Comparison of ENCODE assay signal across 18 cellular contexts in genomic region chr10:114017266-114017665, GRCh38. TPM values are rescaled to one million over a fixed set of nuclear protein-coding genes. Genes with fewer than 3 reads are reported as not detected.
A peak's percentile ranks its signal among the peaks of the same experiment; 100 is the strongest.
DNase-seq lines count a peak whose midpoint lies in the region; ATAC-seq, FAIRE-seq and TF ChIP-seq lines count a peak whose summit lies in the region.
"Had no signal": no experiment of that assay in that cellular context is flagged by ENCODE, and none has a peak within 500 bp of the region (broad histone marks: within the 10 kb centered on the region; RNA-seq: fewer than 3 reads in every experiment).

No MANE protein-coding gene starts in this region.

- H4K20me1 ChIP-seq in BLaER1, result no peaks in the 10 kb centered on the region
- no peaks in the 10 kb centered on the region for H4K20me1 ChIP-seq in HepG2 (ENCODE audit: insufficient read depth, low read length)

- no peaks in the 10 kb centered on the region for H3K36me3 Mint-ChIP-seq in activated CD8-positive, alpha-beta T cell treated with anti-CD3 and anti-CD28 coated beads, Interleukin-2, amount 10 ng/mL, durations not matched to agents 7 days and 5 days (ENCODE audit: low read depth)
- no peaks in the 10 kb centered on the region for H3K36me3 Mint-ChIP-seq in endodermal cell (ENCODE audit: low read depth)
- no peaks in the 10 kb centered on the region for H3K36me3 Mint-ChIP-seq in activated CD4-positive, alpha-beta memory T cell treated with anti-CD3 and anti-CD28 coated beads, Interleukin-2, amount 10 ng/mL, durations not matched to agents 7 days and 5 days (ENCODE audit: low read depth)
- H3K36me3 Mint-ChIP-seq: CD4-positive, alpha-beta memory T cell had no signal

- no peak overlapping the region for H2AFZ ChIP-seq in HepG2 (ENCODE audit: low read length)
- H2AFZ ChIP-seq: GM23338 had no signal

- H3K4me1 Mint-ChIP-seq in activated CD8-positive, alpha-beta T cell treated with anti-CD3 and anti-CD28 coated beads, Interleukin-2, amount 10 ng/mL, durations not matched to agents 7 days and 5 days (ENCODE audit: low read depth), result no peaks in the 10 kb centered on the region
- H3K4me1 Mint-ChIP-seq in endodermal cell, result no peaks in the 10 kb centered on the region
- no peaks in the 10 kb centered on the region for H3K4me1 Mint-ChIP-seq in activated CD4-positive, alpha-beta memory T cell treated with anti-CD3 and anti-CD28 coated beads, Interleukin-2, amount 10 ng/mL, durations not matched to agents 7 days and 5 days
- H3K4me1 Mint-ChIP-seq: GM23338 had no signal

- no peak overlapping the region for H3K4me3 Mint-ChIP-seq in activated CD8-positive, alpha-beta T cell treated with anti-CD3 and anti-CD28 coated beads, Interleukin-2, amount 10 ng/mL, durations not matched to agents 7 days and 5 days
- no peak overlapping the region for H3K4me3 Mint-ChIP-seq in endodermal cell
- no peak overlapping the region for H3K4me3 Mint-ChIP-seq in activated CD4-positive, alpha-beta memory T cell treated with anti-CD3 and anti-CD28 coated beads, Interleukin-2, amount 10 ng/mL, durations not matched to agents 7 days and 5 days
- H3K4me3 Mint-ChIP-seq: CD4-positive, alpha-beta memory T cell; GM23338 had no signal

- 58% methylated on average over 6 of the region's 6 CpGs for WGBS in HepG2 (ENCODE audit: low lambda C conversion rate)
- WGBS in endodermal cell (ENCODE audit: insufficient coverage in 1 of 2, insufficient read length in 1 of 2), 2 experiments, result 77 to 83% methylated on average over 5 to 6 of the region's 6 CpGs

- H3K36me3 ChIP-seq in BLaER1, result no peaks in the 10 kb centered on the region
- H3K36me3 ChIP-seq in HepG2 (replicated peaks in 1 of 2; ENCODE audit: control insufficient read depth in 1 of 2, insufficient read depth in 2 of 2, low read length in 2 of 2), result no peaks in the 10 kb centered on the region
- no peaks in the 10 kb centered on the region for H3K36me3 ChIP-seq in endodermal cell (ENCODE audit: control insufficient read depth, insufficient read depth, low read length)

- DNase-seq in GM12891 (ENCODE audit: insufficient read length, low spot score), result no peak
- DNase-seq in cerebellar cortex (ENCODE audit: low spot score), result peak; percentile 90
- DNase-seq in middle frontal gyrus (ENCODE audit: extremely low spot score, low spot score), result peak; percentile 70
- DNase-seq in HepG2 (ENCODE audit: low spot score), result no peak
- DNase-seq in activated CD8-positive, alpha-beta T cell treated with anti-CD3 and anti-CD28 coated beads, Interleukin-2, amount 10 ng/mL, durations not matched to agents 7 days and 5 days, result no peak
- DNase-seq in endodermal cell, result no peak
- no peak for DNase-seq in activated CD4-positive, alpha-beta memory T cell treated with anti-CD3 and anti-CD28 coated beads, Interleukin-2, amount 10 ng/mL, durations not matched to agents 7 days and 5 days
- DNase-seq: 8988T; AML-193; CD4-positive, alpha-beta memory T cell; DND-41; GF-D8; H7 had no signal

- CTCF ChIA-PET in HepG2 (lab: Yijun Ruan, JAX; ENCODE audit: low intra/inter-chr PET ratio, low total read pairs), result no interaction called here
- CTCF ChIA-PET in activated CD8-positive, alpha-beta T cell treated with anti-CD3 and anti-CD28 coated beads, Interleukin-2, amount 10 ng/mL, durations not matched to agents 7 days and 5 days (lab: Charles Lee), result no interaction called here
- CTCF ChIA-PET in activated CD4-positive, alpha-beta memory T cell treated with anti-CD3 and anti-CD28 coated beads, Interleukin-2, amount 10 ng/mL, durations not matched to agents 7 days and 5 days (lab: Charles Lee), result no interaction called here

- H3K4me3 ChIP-seq in BLaER1 (no peak overlapping the region), HepG2 (replicated peaks in 1 of 3; ENCODE audit: insufficient read depth in 1 of 3, low read depth in 2 of 3, low read length in 3 of 3) (no peak overlapping the region), endodermal cell (ENCODE audit: low read length) (no peak overlapping the region)
- H3K4me3 ChIP-seq: GM23338 had no signal

- TF ChIP-seq POLR2A in GM12891 (IDR thresholded peaks at IDR 0.05; ENCODE audit: low read depth, low read length) (no peak), HepG2 (IDR thresholded peaks at IDR 0.05; ENCODE audit: insufficient read depth in 1 of 2, low read depth in 2 of 2, low read length in 2 of 2) (no peak)

- TF ChIP-seq RAD21 in HepG2 (CRISPR knock-in tag; IDR thresholded peaks at IDR 0.05), result no peak

- intact Hi-C loops in HepG2 (cut with micrococcal nuclease; ENCODE audit: unreplicated experiment), result no loop called here

- H3K4me1 ChIP-seq in BLaER1 (peaks cover 28% of the 10 kb centered on the region), HepG2 (ENCODE audit: insufficient read depth, low read length) (no peaks in the 10 kb centered on the region), endodermal cell (ENCODE audit: control insufficient read depth, insufficient read depth, low read length) (no peaks in the 10 kb centered on the region)

- TF ChIP-seq CTCF in HepG2 (CRISPR knock-in tag; IDR thresholded peaks at IDR 0.05) (no peak), endodermal cell (conservative IDR thresholded peaks at IDR 0.05) (no peak)

- POLR2A ChIA-PET in HepG2 (lab: Yijun Ruan, JAX), result no interaction called here
- POLR2A ChIA-PET in activated CD8-positive, alpha-beta T cell treated with anti-CD3 and anti-CD28 coated beads, Interleukin-2, amount 10 ng/mL, durations not matched to agents 7 days and 5 days (lab: Charles Lee), result no interaction called here
- POLR2A ChIA-PET in activated CD4-positive, alpha-beta memory T cell treated with anti-CD3 and anti-CD28 coated beads, Interleukin-2, amount 10 ng/mL, durations not matched to agents 7 days and 5 days (lab: Charles Lee), result interaction anchor here (1.1 to 1.5 kb wide), 2 partner anchors 9 to 79 kb away, joined by 3 to 4 read pairs; no protein-coding TSS in a partner anchor

- H3K4me2 ChIP-seq in BLaER1 (peak overlapping the region; percentile 80), HepG2 (ENCODE audit: low read depth, low read length) (no peak overlapping the region)
- H3K4me2 ChIP-seq: GM23338 had no signal

- BruUV-seq in HepG2 (replicated peaks; lab: Mats Ljungman, UMichigan), result no TSS peak

- FAIRE-seq in GM12891 (lab: Jason Lieb, UNC), result peak; percentile 33
- FAIRE-seq in HepG2 (lab: Jason Lieb, UNC), result no peak
- FAIRE-seq: GM18507 had no signal

- H3K9ac ChIP-seq in BLaER1, result peak overlapping the region; percentile 49; the same call in 1 of the 2 replicates
- no peak overlapping the region for H3K9ac ChIP-seq in HepG2 (ENCODE audit: insufficient read depth, low read depth, low read length)
- H3K9ac ChIP-seq in endodermal cell (ENCODE audit: extremely low read depth, low read length, poor library complexity, severe bottlenecking), result no peak overlapping the region

- no peak for ATAC-seq in HepG2
- no peak for ATAC-seq in activated CD8-positive, alpha-beta T cell treated with anti-CD3 and anti-CD28 coated beads, Interleukin-2, amount 10 ng/mL, durations not matched to agents 7 days and 5 days
- ATAC-seq: GM23338 had no signal

- in situ Hi-C loops in HepG2 (cut with HindIII; ENCODE audit: extremely low pct_ligation_motif_present, low pct_unique_long_range_greater_than_20kb), result no loop called here

- H3K27ac ChIP-seq in BLaER1 (peak overlapping the region; percentile 65), HepG2 (ENCODE audit: extremely low read length, insufficient read depth, low read length) (no peak overlapping the region), endodermal cell (ENCODE audit: low read depth, low read length) (no peak overlapping the region)
- H3K27ac ChIP-seq: C4-2B had no signal

- peaks cover 10% of the 10 kb centered on the region for H3K9me3 ChIP-seq in BLaER1
- no peaks in the 10 kb centered on the region for H3K9me3 ChIP-seq in HepG2 (ENCODE audit: low read length)
- peaks cover 10% of the 10 kb centered on the region for H3K9me3 ChIP-seq in endodermal cell (ENCODE audit: control insufficient read depth, low read length)

- peaks cover 43% of the 10 kb centered on the region for H3K27me3 Mint-ChIP-seq in activated CD8-positive, alpha-beta T cell treated with anti-CD3 and anti-CD28 coated beads, Interleukin-2, amount 10 ng/mL, durations not matched to agents 7 days and 5 days (ENCODE audit: low read depth)
- peaks cover 2% of the 10 kb centered on the region for H3K27me3 Mint-ChIP-seq in endodermal cell (ENCODE audit: insufficient read depth)
- peaks cover 31% of the 10 kb centered on the region for H3K27me3 Mint-ChIP-seq in activated CD4-positive, alpha-beta memory T cell treated with anti-CD3 and anti-CD28 coated beads, Interleukin-2, amount 10 ng/mL, durations not matched to agents 7 days and 5 days

- H3K27me3 ChIP-seq in BLaER1 (no peaks in the 10 kb centered on the region), HepG2 (ENCODE audit: control insufficient read depth in 1 of 2, insufficient read depth in 2 of 2, low read length in 2 of 2) (0 out of 5 replicates have a peak, but pooled peaks cover 0 to 3% of the 10 kb centered on the region in 2 experiments), endodermal cell (ENCODE audit: control insufficient read depth, insufficient read depth, low read length, poor library complexity, severe bottlenecking) (no peaks in the 10 kb centered on the region)

- no peaks in the 10 kb centered on the region for H3K79me2 ChIP-seq in HepG2 (ENCODE audit: insufficient read depth, low read length)

- H3K9me3 Mint-ChIP-seq in activated CD8-positive, alpha-beta T cell treated with anti-CD3 and anti-CD28 coated beads, Interleukin-2, amount 10 ng/mL, durations not matched to agents 7 days and 5 days (ENCODE audit: insufficient read depth), result peaks cover 8% of the 10 kb centered on the region
- peaks cover 8% of the 10 kb centered on the region for H3K9me3 Mint-ChIP-seq in endodermal cell
- peaks cover 6% of the 10 kb centered on the region for H3K9me3 Mint-ChIP-seq in activated CD4-positive, alpha-beta memory T cell treated with anti-CD3 and anti-CD28 coated beads, Interleukin-2, amount 10 ng/mL, durations not matched to agents 7 days and 5 days

- no peak for TF ChIP-seq EP300 in HepG2 (IDR thresholded peaks at IDR 0.05; ENCODE audit: low read depth in 2 of 2, low read length in 2 of 2)
- TF ChIP-seq EP300 in HepG2 (CRISPR knock-in tag; IDR thresholded peaks at IDR 0.05; ENCODE audit: borderline replicate concordance), result no peak

- H3K27ac Mint-ChIP-seq in activated CD8-positive, alpha-beta T cell treated with anti-CD3 and anti-CD28 coated beads, Interleukin-2, amount 10 ng/mL, durations not matched to agents 7 days and 5 days, result no peak overlapping the region
- no peak overlapping the region for H3K27ac Mint-ChIP-seq in endodermal cell
- H3K27ac Mint-ChIP-seq in activated CD4-positive, alpha-beta memory T cell treated with anti-CD3 and anti-CD28 coated beads, Interleukin-2, amount 10 ng/mL, durations not matched to agents 7 days and 5 days, result no peak overlapping the region
- H3K27ac Mint-ChIP-seq: CD4-positive, alpha-beta memory T cell; GM23338; IgD-negative memory B cell had no signal

RNA-seq across cellular contexts. Expression of gene ADRB1, which starts 26.4 kb away (rescaled TPM):
- polyA plus RNA-seq in GM12891 (2012; ENCODE audit: low read depth, missing spikeins), result 2.6 TPM
- total RNA-seq in HepG2 (2016; rRNA removed; fragmentation: Illumina TruSeq; extraction: Trizol) (0.07 TPM in 1 of 2 replicates, not detected in the other), endodermal cell (not detected)
- total RNA-seq in HepG2 (2016; cell fraction: cytosol; rRNA removed; fragmentation: Illumina TruSeq; extraction: Trizol; ENCODE audit: low read depth), result not detected in 2 replicates
- total RNA-seq in HepG2 (2016; cell fraction: insoluble cytoplasmic fraction; rRNA removed; fragmentation: Illumina TruSeq; extraction: Trizol), result not detected in 2 replicates
- not detected in 2 replicates for total RNA-seq in HepG2 (2016; cell fraction: membrane; rRNA removed; fragmentation: Illumina TruSeq; extraction: Trizol)
- total RNA-seq in HepG2 (2016; cell fraction: nucleus; rRNA removed; fragmentation: Illumina TruSeq; extraction: Trizol), result not detected in 2 replicates
- not detected in 2 replicates for polyA plus RNA-seq in HepG2 (2011; rRNA removed)
- not detected in 2 replicates for polyA plus RNA-seq in HepG2 (2011; cell fraction: cytosol; rRNA removed)
- not detected in 2 replicates for polyA plus RNA-seq in HepG2 (2011; cell fraction: nucleus; rRNA removed)
- polyA plus RNA-seq in HepG2 (2012), result not detected in 2 replicates
- not detected in 2 replicates for polyA plus RNA-seq in HepG2 (2016; cell fraction: cytosol; fragmentation: Illumina TruSeq; extraction: Trizol; ENCODE audit: low read depth)
- not detected in 2 replicates for polyA plus RNA-seq in HepG2 (2016; cell fraction: insoluble cytoplasmic fraction; fragmentation: Illumina TruSeq; extraction: Trizol; ENCODE audit: low read depth)
- not detected in 2 replicates for polyA plus RNA-seq in HepG2 (2016; cell fraction: membrane; fragmentation: Illumina TruSeq; extraction: Trizol; ENCODE audit: low read depth)
- polyA plus RNA-seq in HepG2 (2016; cell fraction: nucleus; fragmentation: Illumina TruSeq; extraction: Trizol; ENCODE audit: insufficient read depth, low read depth), result not detected in 2 replicates
- polyA minus RNA-seq in HepG2 (2011; rRNA and poly(A)+ RNA removed; ENCODE audit: low replicate concordance), result 0.07 TPM in 1 of 2 replicates, not detected in the other
- not detected in 2 replicates for polyA minus RNA-seq in HepG2 (2011; cell fraction: cytosol; rRNA and poly(A)+ RNA removed)
- not detected in 2 replicates for polyA minus RNA-seq in HepG2 (2011; cell fraction: nucleus; rRNA and poly(A)+ RNA removed)
- under 1 TPM; 0.29 to 0.45 TPM for total RNA-seq in activated CD8-positive, alpha-beta T cell treated with anti-CD3 and anti-CD28 coated beads, Interleukin-2, amount 10 ng/mL, durations not matched to agents 7 days and 5 days
- polyA plus RNA-seq in endodermal cell (2013, experiment 1 of 2), result 0.11 TPM
- polyA plus RNA-seq in endodermal cell (2013, experiment 2 of 2), result not detected
- under 1 TPM; 0.20 TPM for total RNA-seq in activated CD4-positive, alpha-beta memory T cell treated with anti-CD3 and anti-CD28 coated beads, Interleukin-2, amount 10 ng/mL, durations not matched to agents 7 days and 5 days
- total RNA-seq: CD4-positive, alpha-beta memory T cell had no signal
- polyA plus RNA-seq: CD4-positive, alpha-beta memory T cell; IgD-negative memory B cell had no signal

Comparison
In these comparisons a context has a peak if more than half of its experiments do, and no peak if none do; other contexts are left out.
1. DNase-seq: peak in cerebellar cortex (single experiment) and middle frontal gyrus (single experiment); none in GM12891 (single experiment), HepG2 (single experiment), activated CD8-positive, alpha-beta T cell treated with anti-CD3 and anti-CD28 coated beads, Interleukin-2, amount 10 ng/mL, durations not matched to agents 7 days and 5 days (single experiment), endodermal cell (single experiment) and activated CD4-positive, alpha-beta memory T cell treated with anti-CD3 and anti-CD28 coated beads, Interleukin-2, amount 10 ng/mL, durations not matched to agents 7 days and 5 days (single experiment).